In the genomic region with DNA sequence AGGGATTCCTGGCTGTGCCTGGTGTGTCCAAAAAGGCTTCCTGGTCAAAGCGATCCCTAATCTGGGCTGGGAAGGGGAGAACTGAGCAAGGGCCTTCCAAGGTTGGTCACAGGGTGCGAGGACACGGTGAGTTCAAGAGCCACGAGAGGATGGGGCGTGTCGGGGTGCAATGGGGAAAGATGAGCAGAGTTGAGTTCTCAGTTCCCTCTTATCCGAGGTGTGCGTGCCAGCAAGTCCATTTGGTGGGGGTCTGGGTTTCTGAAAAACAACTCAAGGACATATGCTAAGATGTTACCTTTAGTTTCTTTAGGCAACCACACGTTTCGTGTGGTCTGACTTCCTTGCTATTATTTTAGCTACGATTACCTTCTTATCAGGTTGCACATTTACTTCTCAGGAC, we compare ENCODE assay signal across 7 cellular contexts. TPM values are rescaled to one million over a fixed set of nuclear protein-coding genes. Genes with fewer than 3 reads are reported as not detected.
DNase-seq lines count a peak whose midpoint lies in the region; ATAC-seq, FAIRE-seq and TF ChIP-seq lines count a peak whose summit lies in the region.

No MANE protein-coding gene starts in this region.

- no peak overlapping the region for H2AK5ac ChIP-seq in H1 (ENCODE audit: low read depth, low read length)

- CTCF ChIA-PET in H1 (lab: Charles Lee; ENCODE audit: partially characterized antibody): interaction anchor here (0.6 to 1.5 kb wide), 7 partner anchors 11 to 101 kb away, joined by 3 to 4 read pairs (median 4); a partner anchor contains a TSS
- CTCF ChIA-PET in HEK293T (lab: Yijun Ruan, JAX): no interaction called here

- H4K20me1 ChIP-seq in H1 (replicated peaks in 1 of 2; ENCODE audit: control insufficient read depth in 1 of 2, insufficient read depth in 2 of 2, low read length in 2 of 2): no peaks in the 10 kb centered on the region

- peak overlapping the region; percentile 41; the same call in 1 of the 2 replicates for H3K18ac ChIP-seq in H1 (ENCODE audit: extremely low read depth, low read length)

- no peak overlapping the region for H4K91ac ChIP-seq in H1 (replicated peaks; ENCODE audit: insufficient read length, low read length)

- H3K27ac ChIP-seq in H1 (ENCODE audit: low read depth, low read length) (no peak overlapping the region), gastrocnemius medialis (peak overlapping the region; percentile 91 to 99 (median 95))

- no peaks in the 10 kb centered on the region for H3K9me3 ChIP-seq in H1 (ENCODE audit: insufficient read depth in 2 of 2, low read depth in 1 of 2, low read length in 1 of 2)
- H3K9me3 ChIP-seq in gastrocnemius medialis: no peaks in the 10 kb centered on the region

- POLR2A ChIA-PET in H1 (lab: Charles Lee; ENCODE audit: partially characterized antibody): interaction anchor here (0.8 to 1.9 kb wide), 11 partner anchors 9 to 45 kb away, joined by 3 to 30 read pairs (median 4); a partner anchor contains a TSS
- POLR2A ChIA-PET in HEK293T (lab: Yijun Ruan, JAX): interaction anchor here (0.6 to 1.0 kb wide), 4 partner anchors 9 to 25 kb away, joined by 3 to 5 read pairs (median 4); a partner anchor contains a TSS

- in situ Hi-C loops in gastrocnemius medialis (cut with MboI; ENCODE audit: low sequenced_read_pairs in 4 of 4): no loop called here

- intact Hi-C loops in gastrocnemius medialis (cut with DNase I; ENCODE audit: low total_unique reads): no loop called here

- DNase-seq in Jurkat, Clone E6-1 (ENCODE audit: low read depth, low spot score): no peak
- DNase-seq in H1 (ENCODE audit: low read depth in 1 of 2, low spot score in 2 of 2) (no peak), gastrocnemius medialis (no peak), activated gamma-delta T cell (lab: John Stamatoyannopoulos, UW) (no peak), HEK293T (ENCODE audit: extremely low spot score) (no peak)

- 0 out of 2 replicates have a peak overlapping the region, but pooled peaks have one; percentile 86 for H2BK12ac ChIP-seq in H1 (ENCODE audit: low read depth, low read length)

- H3K4me3 ChIP-seq in Jurkat, Clone E6-1 (ENCODE audit: low read length): peak overlapping the region; percentile 88
- H3K4me3 ChIP-seq in H1 (ENCODE audit: extremely low read depth in 1 of 4, insufficient read depth in 2 of 4, low read depth in 3 of 4, low read length in 4 of 4) (peak overlapping the region; percentile 88 to 96 (median 90); a peak in 7 of 8 replicates), gastrocnemius medialis (peak overlapping the region in 1 of 4 donors; percentile 73)

- no peak overlapping the region for H3K4ac ChIP-seq in H1 (replicated peaks; ENCODE audit: insufficient read length, low read depth, low read length)

- H3K4me1 ChIP-seq in H1 (replicated peaks in 1 of 4; ENCODE audit: control insufficient read depth in 3 of 4, insufficient read depth in 4 of 4, low read length in 3 of 4) (peaks cover 27 to 58% (median 39%) of the 10 kb centered on the region in 4 experiments), gastrocnemius medialis (peaks cover 22 to 25% of the 10 kb centered on the region in 2 donors)

- peaks cover 0 to 52% of the 10 kb centered on the region in 2 experiments for H3K79me2 ChIP-seq in H1 (ENCODE audit: control insufficient read depth in 1 of 2, insufficient read depth in 2 of 2, low read length in 2 of 2)

- FAIRE-seq in H1 (lab: Jason Lieb, UNC): no peak

- no peaks in the 10 kb centered on the region for H3K27me3 ChIP-seq in H1 (replicated peaks in 1 of 4; ENCODE audit: control insufficient read depth in 3 of 4, extremely low read depth in 1 of 4, insufficient read depth in 3 of 4, low read length in 3 of 4)
- H3K27me3 ChIP-seq in gastrocnemius medialis: no peaks in the 10 kb centered on the region

- TF ChIP-seq CTCF in H1 (IDR thresholded peaks at IDR 0.05; ENCODE audit: control extremely low read depth in 1 of 3, insufficient read depth in 1 of 3, low read depth in 1 of 3, low read length in 3 of 3): no peak
- no peak for TF ChIP-seq CTCF in gastrocnemius medialis (IDR thresholded peaks at IDR 0.05 in 4 of 5, conservative IDR thresholded peaks at IDR 0.05 in 1 of 5)

- no peak overlapping the region for H3K23ac ChIP-seq in H1 (ENCODE audit: insufficient read length)

- no peak for TF ChIP-seq EP300 in H1 (IDR thresholded peaks at IDR 0.05; ENCODE audit: borderline replicate concordance in 1 of 2, low read depth in 2 of 2, low read length in 2 of 2)

- H2BK15ac ChIP-seq in H1 (ENCODE audit: low read length): peak overlapping the region; percentile 14; the same call in 1 of the 2 replicates

- peak overlapping the region; percentile 94 for H3K4me2 ChIP-seq in H1 (ENCODE audit: insufficient read depth in 1 of 2, low read depth in 2 of 2, low read length in 2 of 2)

- H3K9ac ChIP-seq in H1 (replicated peaks in 1 of 4; ENCODE audit: extremely low read depth in 1 of 4, low read depth in 3 of 4, low read length in 3 of 4): no peak overlapping the region; a peak in 1 of 7 replicates

- H3K23me2 ChIP-seq in H1 (ENCODE audit: low read depth, low read length): peaks cover 11% of the 10 kb centered on the region

- no peak overlapping the region for H2BK120ac ChIP-seq in H1 (replicated peaks; ENCODE audit: low read depth, low read length)

- H3K36me3 ChIP-seq in H1 (ENCODE audit: control insufficient read depth in 2 of 4, insufficient read depth in 4 of 4, low read length in 3 of 4) (peaks cover 0 to 10% (median 0%) of the 10 kb centered on the region in 4 experiments; a peak in 2 of 8 replicates), gastrocnemius medialis (no peaks in the 10 kb centered on the region)

- ATAC-seq in GM18867 (IDR thresholded peaks at IDR 0.05; ENCODE audit: unreplicated experiment) (peak; percentile 16), gastrocnemius medialis (no peak), HG02840 (IDR thresholded peaks at IDR 0.05; ENCODE audit: low FRiP score, unreplicated experiment) (no peak)

- no peak overlapping the region for H2BK20ac ChIP-seq in H1 (ENCODE audit: low read length)

- 77% methylated on average over 11 of the region's 11 CpGs; no CpG with 5 or more reads in 1 of the 2 experiments for WGBS in H1 (ENCODE audit: extremely low coverage in 1 of 2, insufficient coverage in 1 of 2, insufficient read length in 1 of 2, insufficient replicate concordance in 2 of 2, low coverage in 1 of 2, low lambda C conversion rate in 2 of 2, missing lambda C conversion rate in 1 of 2), 2 experiments

- no peak overlapping the region for H4K8ac ChIP-seq in H1 (ENCODE audit: extremely low read depth, insufficient read depth, low read length)

- no peak for TF ChIP-seq POLR2A in H1 (IDR thresholded peaks at IDR 0.05; ENCODE audit: control extremely low read depth in 1 of 2, low read depth in 2 of 2, low read length in 2 of 2)
- TF ChIP-seq POLR2A in gastrocnemius medialis (IDR thresholded peaks at IDR 0.05): no peak

- no peak overlapping the region for H3K14ac ChIP-seq in H1 (ENCODE audit: insufficient read length)

- H4K5ac ChIP-seq in H1 (ENCODE audit: insufficient read length, low read depth, low read length): peak overlapping the region; percentile 10

- no peak overlapping the region for H2AFZ ChIP-seq in H1 (ENCODE audit: low read length)

- H3K56ac ChIP-seq in H1 (replicated peaks; ENCODE audit: insufficient read length, low read depth, low read length): no peak overlapping the region

- no peak for TF ChIP-seq RAD21 in H1 (IDR thresholded peaks at IDR 0.05 in 1 of 2, conservative IDR thresholded peaks at IDR 0.05 in 1 of 2; ENCODE audit: low read depth in 2 of 2, low read length in 2 of 2)

- H3K79me1 ChIP-seq in H1 (ENCODE audit: low read depth, low read length): peaks cover 15% of the 10 kb centered on the region

- H2BK5ac ChIP-seq in H1 (ENCODE audit: low read depth, low read length): peak overlapping the region; percentile 93; the same call in 1 of the 2 replicates

RNA-seq across cellular contexts. Expression of a gene that starts 1.3 kb away (rescaled TPM):
- polyA plus RNA-seq in Jurkat, Clone E6-1 (2012; ENCODE audit: insufficient read depth, insufficient read length): 8.2 TPM
- 21.5 and 24.9 TPM in 2 replicates for total RNA-seq in H1 (2021; fragmentation: NEBNext Ultra II Directional; extraction: Animal tissue kit (Norgen Biotek cat#: 25700))
- polyA plus RNA-seq in H1 (2011; rRNA removed): 13.6 and 22.5 TPM in 2 replicates
- 23.8 TPM for polyA plus RNA-seq in H1 (2011; cell fraction: cytosol; rRNA removed)
- polyA plus RNA-seq in H1 (2011; cell fraction: nucleus; rRNA removed): 26.9 TPM
- polyA plus RNA-seq in H1 (2012, experiment 1 of 2): 12.3 to 21.8 TPM (median 20.3 TPM) in 4 replicates
- 13.0 TPM for polyA plus RNA-seq in H1 (2012, experiment 2 of 2)
- polyA plus RNA-seq in H1 (2013, experiment 1 of 2): 9.1 TPM
- 8.5 TPM for polyA plus RNA-seq in H1 (2013, experiment 2 of 2)
- 2.5 and 2.9 TPM in 2 replicates for polyA minus RNA-seq in H1 (2011; rRNA and poly(A)+ RNA removed)
- polyA minus RNA-seq in H1 (2011; cell fraction: cytosol; rRNA and poly(A)+ RNA removed): 21.4 TPM
- 15.7 TPM for polyA minus RNA-seq in H1 (2011; cell fraction: nucleus; rRNA and poly(A)+ RNA removed)
- total RNA-seq in gastrocnemius medialis: 1 to 10 TPM; 3.1 to 7.5 (median 3.3) TPM

RNA-seq across cellular contexts. Expression of a gene that starts 11.8 kb away (rescaled TPM):
- polyA plus RNA-seq in Jurkat, Clone E6-1 (2012; ENCODE audit: insufficient read depth, insufficient read length): 95.3 TPM
- 125 and 130 TPM in 2 replicates for total RNA-seq in H1 (2021; fragmentation: NEBNext Ultra II Directional; extraction: Animal tissue kit (Norgen Biotek cat#: 25700))
- 98.6 and 147 TPM in 2 replicates for polyA plus RNA-seq in H1 (2011; rRNA removed)
- polyA plus RNA-seq in H1 (2011; cell fraction: cytosol; rRNA removed): 110 TPM
- polyA plus RNA-seq in H1 (2011; cell fraction: nucleus; rRNA removed): 159 TPM
- 81.6 to 105 TPM (median 96.5 TPM) in 4 replicates for polyA plus RNA-seq in H1 (2012, experiment 1 of 2)
- polyA plus RNA-seq in H1 (2012, experiment 2 of 2): 86.7 TPM
- 78.2 TPM for polyA plus RNA-seq in H1 (2013, experiment 1 of 2)
- 74.4 TPM for polyA plus RNA-seq in H1 (2013, experiment 2 of 2)
- 39.8 and 47.5 TPM in 2 replicates for polyA minus RNA-seq in H1 (2011; rRNA and poly(A)+ RNA removed)
- 55.6 TPM for polyA minus RNA-seq in H1 (2011; cell fraction: cytosol; rRNA and poly(A)+ RNA removed)
- 72.6 TPM for polyA minus RNA-seq in H1 (2011; cell fraction: nucleus; rRNA and poly(A)+ RNA removed)
- 100 to 1,000 TPM; 115 to 332 (median 159) TPM for total RNA-seq in gastrocnemius medialis

RNA-seq across cellular contexts. Expression of a gene that starts 39.0 kb away (rescaled TPM):
- polyA plus RNA-seq in Jurkat, Clone E6-1 (2012; ENCODE audit: insufficient read depth, insufficient read length): 1.1 TPM
- 254 and 264 TPM in 2 replicates for total RNA-seq in H1 (2021; fragmentation: NEBNext Ultra II Directional; extraction: Animal tissue kit (Norgen Biotek cat#: 25700))
- 441 and 483 TPM in 2 replicates for polyA plus RNA-seq in H1 (2011; rRNA removed)
- polyA plus RNA-seq in H1 (2011; cell fraction: cytosol; rRNA removed): 569 TPM
- 327 TPM for polyA plus RNA-seq in H1 (2011; cell fraction: nucleus; rRNA removed)
- 326 to 515 TPM (median 467 TPM) in 4 replicates for polyA plus RNA-seq in H1 (2012, experiment 1 of 2)
- 519 TPM for polyA plus RNA-seq in H1 (2012, experiment 2 of 2)
- polyA plus RNA-seq in H1 (2013, experiment 1 of 2): 191 TPM
- 244 TPM for polyA plus RNA-seq in H1 (2013, experiment 2 of 2)
- polyA minus RNA-seq in H1 (2011; rRNA and poly(A)+ RNA removed): 29.0 and 37.7 TPM in 2 replicates
- polyA minus RNA-seq in H1 (2011; cell fraction: cytosol; rRNA and poly(A)+ RNA removed): 63.9 TPM
- polyA minus RNA-seq in H1 (2011; cell fraction: nucleus; rRNA and poly(A)+ RNA removed): 52.1 TPM
- total RNA-seq in gastrocnemius medialis: 10 to 100 TPM in 1 of 4 donors, 1 to 10 TPM in 3; 4.7 to 14.3 (median 6.5) TPM

RNA-seq across cellular contexts. Expression of a gene that starts 57.1 kb away (rescaled TPM):
- polyA plus RNA-seq in Jurkat, Clone E6-1 (2012; ENCODE audit: insufficient read depth, insufficient read length): 7.5 TPM
- total RNA-seq in H1 (2021; fragmentation: NEBNext Ultra II Directional; extraction: Animal tissue kit (Norgen Biotek cat#: 25700)): 0.84 TPM in 1 of 2 replicates, not detected in the other
- 0.78 and 1.5 TPM in 2 replicates for polyA plus RNA-seq in H1 (2011; rRNA removed)
- 1.3 TPM for polyA plus RNA-seq in H1 (2011; cell fraction: cytosol; rRNA removed)
- 1.6 TPM for polyA plus RNA-seq in H1 (2011; cell fraction: nucleus; rRNA removed)
- 0.98 to 2.0 TPM (median 1.4 TPM) in 4 replicates for polyA plus RNA-seq in H1 (2012, experiment 1 of 2)
- 0.75 TPM for polyA plus RNA-seq in H1 (2012, experiment 2 of 2)
- polyA plus RNA-seq in H1 (2013, experiment 1 of 2): not detected
- 0.07 TPM for polyA plus RNA-seq in H1 (2013, experiment 2 of 2)
- 2.5 and 6.1 TPM in 2 replicates for polyA minus RNA-seq in H1 (2011; rRNA and poly(A)+ RNA removed)
- 1.9 TPM for polyA minus RNA-seq in H1 (2011; cell fraction: cytosol; rRNA and poly(A)+ RNA removed)
- polyA minus RNA-seq in H1 (2011; cell fraction: nucleus; rRNA and poly(A)+ RNA removed): 15.5 TPM
- total RNA-seq in gastrocnemius medialis: 1 to 10 TPM in 2 of 4 donors, under 1 TPM in 1, not detected in 1; 0.27 to 2.7 (median 1.1) TPM

RNA-seq across cellular contexts. Expression of a gene that starts 57.3 kb away (rescaled TPM):
- polyA plus RNA-seq in Jurkat, Clone E6-1 (2012; ENCODE audit: insufficient read depth, insufficient read length): 33.4 TPM
- total RNA-seq in H1 (2021; fragmentation: NEBNext Ultra II Directional; extraction: Animal tissue kit (Norgen Biotek cat#: 25700)): 0.73 and 1.0 TPM in 2 replicates
- 44.8 and 72.4 TPM in 2 replicates for polyA plus RNA-seq in H1 (2011; rRNA removed)
- 40.2 TPM for polyA plus RNA-seq in H1 (2011; cell fraction: cytosol; rRNA removed)
- polyA plus RNA-seq in H1 (2011; cell fraction: nucleus; rRNA removed): 36.1 TPM
- 12.3 to 27.6 TPM (median 25.8 TPM) in 4 replicates for polyA plus RNA-seq in H1 (2012, experiment 1 of 2)
- polyA plus RNA-seq in H1 (2012, experiment 2 of 2): 31.8 TPM
- polyA plus RNA-seq in H1 (2013, experiment 1 of 2): 0.34 TPM
- 0.42 TPM for polyA plus RNA-seq in H1 (2013, experiment 2 of 2)
- 14.4 and 19.1 TPM in 2 replicates for polyA minus RNA-seq in H1 (2011; rRNA and poly(A)+ RNA removed)
- polyA minus RNA-seq in H1 (2011; cell fraction: cytosol; rRNA and poly(A)+ RNA removed): 27.4 TPM
- 16.0 TPM for polyA minus RNA-seq in H1 (2011; cell fraction: nucleus; rRNA and poly(A)+ RNA removed)
- 1 to 10 TPM in 3 of 4 donors, under 1 TPM in 1; 0.62 to 6.8 (median 1.9) TPM for total RNA-seq in gastrocnemius medialis

Comparison
In these comparisons a context has a peak if more than half of its experiments do, and no peak if none do; other contexts are left out.
1. RNA of a gene that starts 39.0 kb away (total RNA-seq): 254 to 264 TPM in H1; 4.7 to 14.3 TPM in gastrocnemius medialis; every median in the first group is over 10 times any median in the second.